In the genomic region with DNA sequence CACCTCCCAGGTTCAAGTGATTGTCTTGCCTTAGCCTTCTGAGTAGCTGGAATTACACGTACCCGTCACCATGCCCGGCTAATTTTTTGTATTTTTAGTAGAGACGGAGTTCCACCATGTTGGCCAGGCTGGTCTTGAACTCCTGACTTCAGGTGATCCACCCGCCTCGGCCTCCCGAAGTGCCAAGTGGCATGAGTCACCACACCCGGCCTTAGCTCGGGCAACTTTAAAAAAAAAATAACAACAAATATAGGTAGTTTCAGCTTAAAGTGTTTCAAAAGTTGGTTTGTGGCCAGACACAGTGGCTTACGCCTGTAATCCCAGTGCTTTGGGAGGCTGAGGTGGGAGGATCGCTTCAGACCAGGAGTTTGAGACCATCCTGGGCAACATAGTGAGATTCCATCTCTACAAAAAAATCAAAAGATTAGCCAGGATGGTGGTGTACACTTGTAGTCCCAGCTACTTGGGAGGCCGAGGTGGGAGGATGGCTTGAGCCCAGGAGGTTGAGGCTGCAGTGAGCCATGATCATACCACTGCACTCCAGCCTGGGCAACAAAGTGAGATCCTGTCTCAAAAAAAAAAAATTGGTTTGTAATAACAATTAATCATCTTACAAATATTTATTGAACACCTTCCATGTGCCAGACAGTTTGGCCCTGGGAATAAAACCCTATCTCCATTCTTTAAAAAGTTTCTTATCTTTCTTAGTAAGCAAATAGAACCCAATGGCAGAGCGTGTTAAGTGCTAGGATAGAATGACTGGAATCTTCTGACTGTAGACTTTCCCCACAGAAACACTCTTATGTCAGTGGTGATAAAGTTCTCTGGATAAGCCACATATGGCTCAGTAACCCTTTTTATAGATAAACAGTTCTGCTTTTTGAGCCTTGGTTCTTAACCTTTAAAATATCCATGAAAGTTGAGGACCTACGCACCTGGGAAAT, we compare ENCODE assay signal across 8 cellular contexts.
A peak's percentile ranks its signal among the peaks of the same experiment; 100 is the strongest.
DNase-seq lines count a peak whose midpoint lies in the region; ATAC-seq and TF ChIP-seq lines count a peak whose summit lies in the region.
"Not testable (repeated sequence)": the region's sequence is repeated elsewhere in the genome, so short reads cannot be mapped to it uniquely, and the experiment has no call there.

No MANE protein-coding gene starts in this region.

- intact Hi-C loops in CD14-positive monocyte (cut with micrococcal nuclease): not testable (repeated sequence)
- intact Hi-C loops in aorta (cut with DNase I): loop anchor here in 1 of 2 donors (5.0 kb wide), 2 partner anchors 35 to 105 kb away; partner anchors contain the start of gene CUX1

- not testable (repeated sequence) for H3K4me3 Mint-ChIP-seq in CD14-positive monocyte

- TF ChIP-seq CTCF in CD14-positive monocyte (IDR thresholded peaks at IDR 0.05); coronary artery (IDR thresholded peaks at IDR 0.05); right atrium auricular region (IDR thresholded peaks at IDR 0.05): not testable (repeated sequence)

- H3K4me1 ChIP-seq in adipocyte (ENCODE audit: control insufficient read depth, insufficient read depth, low read length); aorta (ENCODE audit: control insufficient read depth in 1 of 2, insufficient read depth in 2 of 2, low read length in 2 of 2): not testable (repeated sequence)
- H3K4me1 ChIP-seq in right atrium auricular region (peaks cover 0 to 29% of the 10 kb centered on the region in 2 donors), mesodermal cell (ENCODE audit: control insufficient read depth, insufficient read depth, low read length, poor library complexity, severe bottlenecking) (peaks cover 23% of the 10 kb centered on the region), rectal smooth muscle tissue (ENCODE audit: control insufficient read depth, insufficient read depth, low read length) (peaks cover 16% of the 10 kb centered on the region)

- not testable (repeated sequence) for H3K27me3 Mint-ChIP-seq in CD14-positive monocyte (ENCODE audit: low read depth in 3 of 3)

- H3K9ac ChIP-seq in adipocyte (ENCODE audit: low read length); rectal smooth muscle tissue (ENCODE audit: low read length): not testable (repeated sequence)

- not testable (repeated sequence) for H3K9me3 ChIP-seq in adipocyte (ENCODE audit: control insufficient read depth, low read length); right atrium auricular region; mesodermal cell (ENCODE audit: control insufficient read depth, low read length); aorta (ENCODE audit: control insufficient read depth, low read length)

- not testable (repeated sequence) for ATAC-seq in aorta (ENCODE audit: low FRiP score)

- H3K4me1 Mint-ChIP-seq in CD14-positive monocyte: not testable (repeated sequence)

- peak overlapping the region in 5 of 7 donors; percentile 41 to 72 (median 46) for H3K27ac Mint-ChIP-seq in CD14-positive monocyte

- H3K4me3 ChIP-seq in adipocyte (ENCODE audit: low read length); coronary artery; right atrium auricular region; mesodermal cell (ENCODE audit: extremely low read depth, insufficient read depth, low read length, poor library complexity, severe bottlenecking); rectal smooth muscle tissue (ENCODE audit: low read length); aorta (ENCODE audit: low read length in 2 of 2): not testable (repeated sequence)

- H3K27ac ChIP-seq in coronary artery (peak overlapping the region; percentile 87 to 93), right atrium auricular region (peak overlapping the region; percentile 80 to 89), mesodermal cell (ENCODE audit: low read depth, low read length, severe bottlenecking) (peak overlapping the region; percentile 33), rectal smooth muscle tissue (ENCODE audit: low read depth, low read length) (peak overlapping the region; percentile 79), aorta (ENCODE audit: low read depth in 1 of 2, low read length in 2 of 2) (peak overlapping the region; percentile 28 to 98)

- not testable (repeated sequence) for DNase-seq in CD14-positive monocyte (ENCODE audit: low spot score); coronary artery (ENCODE audit: low spot score); right atrium auricular region (ENCODE audit: low spot score)
- DNase-seq in M059J (ENCODE audit: low read depth): peak; percentile 25
- peak; percentile 29 for DNase-seq in adipocyte (ENCODE audit: low read depth)
- DNase-seq in aorta: peak; percentile 41 to 59

- H3K36me3 ChIP-seq in adipocyte (ENCODE audit: control insufficient read depth, insufficient read depth, low read length, severe bottlenecking) (peaks cover 13% of the 10 kb centered on the region), right atrium auricular region (peaks cover 10% of the 10 kb centered on the region), mesodermal cell (ENCODE audit: control insufficient read depth, insufficient read depth, low read length) (peaks cover 39% of the 10 kb centered on the region)
- not testable (repeated sequence) for H3K36me3 ChIP-seq in rectal smooth muscle tissue (ENCODE audit: control insufficient read depth, insufficient read depth, low read length); aorta (ENCODE audit: control insufficient read depth in 1 of 2, insufficient read depth in 2 of 2, low read length in 1 of 2)

- peaks cover 45 to 66% of the 10 kb centered on the region in 2 donors for H3K36me3 Mint-ChIP-seq in CD14-positive monocyte

- H3K9me3 Mint-ChIP-seq in CD14-positive monocyte: not testable (repeated sequence)

- H3K27me3 ChIP-seq in adipocyte (replicated peaks; ENCODE audit: control insufficient read depth, insufficient read depth, low read length); right atrium auricular region; rectal smooth muscle tissue (ENCODE audit: control insufficient read depth, insufficient read depth, low read length); aorta (ENCODE audit: control insufficient read depth in 1 of 2, insufficient read depth in 2 of 2, low read length in 1 of 2): not testable (repeated sequence)

- WGBS in mesodermal cell (ENCODE audit: insufficient coverage in 2 of 2), 2 experiments: 97 to 100% methylated on average over 6 of the region's 14 CpGs
- 84 to 85% methylated on average over 14 of the region's 14 CpGs for WGBS in aorta, 2 donors

Comparison
In these comparisons a context has a peak if more than half of its experiments do, and no peak if none do; other contexts are left out.
1. H3K27ac ChIP-seq: peak in every context shown above with its lines; median percentile 90 in coronary artery; 84 in right atrium auricular region; 79 in rectal smooth muscle tissue; 63 in aorta; 33 in mesodermal cell.